Comparison of ENCODE assay signal across 9 cellular contexts in the genomic region with DNA sequence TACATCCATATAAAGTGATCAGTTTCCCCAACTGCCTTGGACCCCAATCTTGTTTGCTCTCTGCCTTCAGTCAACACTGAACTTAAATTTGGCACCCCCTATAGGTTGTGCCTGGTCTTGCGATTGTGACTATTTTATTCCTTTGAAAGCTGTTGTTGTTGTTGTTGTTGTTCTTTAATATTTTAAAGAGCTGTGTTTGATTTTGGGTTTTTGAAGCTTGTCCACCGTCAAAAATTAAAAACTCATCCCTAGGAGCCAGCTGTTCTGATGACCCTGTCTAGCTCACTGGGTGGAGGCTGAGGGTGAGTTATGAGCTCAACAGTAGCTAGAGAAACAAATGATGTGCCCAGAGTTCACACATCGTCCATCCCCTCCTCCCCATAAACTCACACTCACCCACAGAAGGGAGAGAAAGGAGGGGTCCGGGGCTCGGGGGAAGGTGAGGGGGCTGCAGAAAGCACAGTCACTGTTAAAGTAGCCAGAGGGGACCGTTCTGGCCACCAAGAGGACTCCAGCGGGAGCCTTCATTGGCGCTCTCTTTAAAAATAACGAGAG. TPM values are rescaled to one million over a fixed set of nuclear protein-coding genes. Genes with fewer than 3 reads are reported as not detected.
A peak's percentile ranks its signal among the peaks of the same experiment; 100 is the strongest.
DNase-seq lines count a peak whose midpoint lies in the region; ATAC-seq and TF ChIP-seq lines count a peak whose summit lies in the region.
"Had no signal": no experiment of that assay in that cellular context is flagged by ENCODE, and none has a peak within 500 bp of the region (broad histone marks: within the 10 kb centered on the region; RNA-seq: fewer than 3 reads in every experiment).

No MANE protein-coding gene starts in this region.

- H3K9me3 ChIP-seq in gastrocnemius medialis (no peaks in the 10 kb centered on the region), PC-9 (ENCODE audit: insufficient read depth, low read depth) (peaks cover 7% of the 10 kb centered on the region)

- TF ChIP-seq CTCF in GM12873 (IDR thresholded peaks at IDR 0.05; ENCODE audit: insufficient read depth, low read depth, low read length, missing control alignments): peak; percentile 22
- TF ChIP-seq CTCF in NB4 (IDR thresholded peaks at IDR 0.05; ENCODE audit: low read depth, low read length): peak; percentile 37
- peak; percentile 39 for TF ChIP-seq CTCF in choroid plexus epithelial cell (conservative IDR thresholded peaks at IDR 0.05; ENCODE audit: low read depth, low read length)
- TF ChIP-seq CTCF in gastrocnemius medialis (IDR thresholded peaks at IDR 0.05 in 4 of 5, conservative IDR thresholded peaks at IDR 0.05 in 1 of 5): peak in 1 of 5 experiments; percentile 16
- TF ChIP-seq CTCF in PC-9 (conservative IDR thresholded peaks at IDR 0.05): no peak; the same call in 1 of the 2 replicates

- H2AFZ ChIP-seq in PC-9: no peak overlapping the region

- no peaks in the 10 kb centered on the region for H3K9me2 ChIP-seq in PC-9 (ENCODE audit: insufficient read depth)

- CTCF ChIA-PET in PC-9 (lab: Charles Lee): interaction anchor here (0.6 kb wide), 1 partner anchor 410 kb away, joined by 5 read pairs; no protein-coding TSS in a partner anchor

- peaks cover 10 to 12% of the 10 kb centered on the region in 2 donors for H3K4me1 ChIP-seq in gastrocnemius medialis
- H3K4me1 ChIP-seq in PC-9 (replicated peaks; ENCODE audit: insufficient read depth): no peaks in the 10 kb centered on the region

- ATAC-seq in gastrocnemius medialis: no peak
- ATAC-seq: HepG2 had no signal

- H3K4me2 ChIP-seq in PC-9: no peak overlapping the region

- H3K79me2 ChIP-seq in PC-9 (ENCODE audit: low read depth): no peaks in the 10 kb centered on the region

- no peaks in the 10 kb centered on the region for H4K20me1 ChIP-seq in PC-9 (ENCODE audit: insufficient read depth)

- peak overlapping the region; percentile 35 for H3K4me3 ChIP-seq in NB4 (ENCODE audit: low read depth, low read length)
- no peak overlapping the region for H3K4me3 ChIP-seq in choroid plexus epithelial cell (ENCODE audit: low read depth, low read length)
- H3K4me3 ChIP-seq in gastrocnemius medialis: peak overlapping the region in 3 of 4 donors; percentile 39 to 52 (median 40)
- H3K4me3 ChIP-seq in PC-9: no peak overlapping the region

- H3K36me3 ChIP-seq in gastrocnemius medialis (no peaks in the 10 kb centered on the region), PC-9 (ENCODE audit: low read depth) (no peaks in the 10 kb centered on the region)

- intact Hi-C loops in gastrocnemius medialis (cut with DNase I; ENCODE audit: low total_unique reads): loop anchor here (5.0 kb wide), 1 partner anchor 853 kb away; a partner anchor contains a TSS
- intact Hi-C loops in PC-9 (cut with micrococcal nuclease; ENCODE audit: unreplicated experiment): no loop called here

- H3F3A ChIP-seq in PC-9 (ENCODE audit: insufficient read depth, low read depth): no peaks in the 10 kb centered on the region

- POLR2A ChIA-PET in PC-9 (lab: Charles Lee; ENCODE audit: unreplicated experiment): no interaction called here

- in situ Hi-C loops in gastrocnemius medialis (cut with MboI; ENCODE audit: low sequenced_read_pairs in 4 of 4): no loop called here

- H3K27me3 ChIP-seq in gastrocnemius medialis (peaks cover 98 to 100% (median 99%) of the 10 kb centered on the region in 3 donors), PC-9 (ENCODE audit: insufficient read depth, low read depth) (no peaks in the 10 kb centered on the region)

- peak; percentile 27 for DNase-seq in NB4 (ENCODE audit: low read depth)
- DNase-seq in choroid plexus epithelial cell (ENCODE audit: low read depth): no peak
- DNase-seq in gastrocnemius medialis: no peak
- no peak for DNase-seq in T-helper 1 cell
- no peak for DNase-seq in PC-9
- DNase-seq in stimulated activated CD4-positive, alpha-beta T cell treated with anti-CD3 and anti-CD28 coated beads, Interleukin-12 subunit alpha, Interleukin-12 subunit beta, amount 100 ng/mL, for 4 hours: no peak
- DNase-seq: activated CD4-positive, alpha-beta T cell treated with anti-CD3 and anti-CD28 coated beads, Interleukin-2, amount 10 ng/mL, durations not matched to agents 24 days and 14 days had no signal

- H3K27ac ChIP-seq in gastrocnemius medialis (no peak overlapping the region), PC-9 (no peak overlapping the region)

- TF ChIP-seq POLR2A in NB4 (IDR thresholded peaks at IDR 0.05; ENCODE audit: extremely low read depth, insufficient read length) (no peak), gastrocnemius medialis (IDR thresholded peaks at IDR 0.05) (no peak)

- no TSS peak for BruUV-seq in PC-9 (replicated peaks; lab: Mats Ljungman, UMichigan)

RNA-seq across cellular contexts. Expression of a gene that starts 4.0 kb away (rescaled TPM):
- total RNA-seq in gastrocnemius medialis (1 to 10 TPM in 2 of 4 donors, under 1 TPM in 2; 0.19 to 1.8 (median 0.88) TPM), PC-9 (2021) (0.13 and 0.15 TPM in 2 replicates)
- total RNA-seq: activated CD4-positive, alpha-beta T cell treated with anti-CD3 and anti-CD28 coated beads, Interleukin-2, amount 10 ng/mL, durations not matched to agents 24 days and 14 days; HepG2 had no signal

Comparison
In these comparisons a context has a peak if more than half of its experiments do, and no peak if none do; other contexts are left out.
1. H3K4me3 ChIP-seq: peak in NB4 (single experiment) and gastrocnemius medialis (3 of 4); none in choroid plexus epithelial cell (single experiment) and PC-9 (single experiment).